ENCODE assay signal across 7 cellular contexts in the genomic region with DNA sequence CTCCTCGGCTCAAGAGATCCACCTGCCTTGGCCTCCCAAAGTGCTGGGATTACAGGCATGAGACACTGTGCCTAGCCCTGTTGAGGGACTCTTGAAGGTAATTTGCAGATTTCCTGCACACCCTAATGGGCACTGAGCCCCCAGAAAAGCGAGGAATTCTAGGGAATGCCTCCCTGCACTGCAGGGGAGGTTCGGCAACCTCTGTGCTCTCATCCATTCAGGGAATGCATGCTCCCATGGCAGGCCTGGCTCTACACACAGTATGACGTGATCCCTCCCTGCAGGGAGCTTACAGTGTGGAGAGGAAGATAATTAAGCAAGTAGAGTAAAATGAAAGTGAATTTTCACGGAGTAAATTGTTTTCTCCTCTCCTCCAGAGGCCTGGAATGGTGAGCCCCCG.
DNase-seq lines count a peak whose midpoint lies in the region; FAIRE-seq and TF ChIP-seq lines count a peak whose summit lies in the region.
"Not testable (repeated sequence)": the region's sequence is repeated elsewhere in the genome, so short reads cannot be mapped to it uniquely, and the experiment has no call there.

No MANE protein-coding gene starts in this region.

- H3K4me1 ChIP-seq in adipocyte (ENCODE audit: control insufficient read depth, insufficient read depth, low read length) (peaks cover 48% of the 10 kb centered on the region), muscle layer of colon (ENCODE audit: insufficient read depth, low read length) (peaks cover 43% of the 10 kb centered on the region), osteoblast (ENCODE audit: insufficient read depth, low read length) (peaks cover 37% of the 10 kb centered on the region), smooth muscle cell (ENCODE audit: low read depth) (peaks cover 22% of the 10 kb centered on the region)

- H4K20me1 ChIP-seq in osteoblast (ENCODE audit: insufficient read depth, low read length); smooth muscle cell (ENCODE audit: low read depth): not testable (repeated sequence)

- 90% methylated on average over 6 of the region's 6 CpGs for WGBS in smooth muscle cell (ENCODE audit: low lambda C conversion rate)

- peak overlapping the region; percentile 73 for H3K27ac Mint-ChIP-seq in HFFc6

- H3K27ac ChIP-seq in muscle layer of colon (ENCODE audit: low read depth, low read length) (peak overlapping the region; percentile 12), osteoblast (ENCODE audit: low read depth, low read length) (peak overlapping the region; percentile 39), smooth muscle cell (ENCODE audit: low read depth) (peak overlapping the region; percentile 89)

- not testable (repeated sequence) for TF ChIP-seq CTCF in HFFc6 (IDR thresholded peaks at IDR 0.05); osteoblast (IDR thresholded peaks at IDR 0.05; ENCODE audit: extremely low read depth, low read depth, low read length); smooth muscle cell (IDR thresholded peaks at IDR 0.05; ENCODE audit: borderline replicate concordance, insufficient read depth, poor library complexity, severe bottlenecking)
- TF ChIP-seq CTCF in choroid plexus epithelial cell (conservative IDR thresholded peaks at IDR 0.05; ENCODE audit: low read depth, low read length): peak; percentile 0

- H3K9ac ChIP-seq in adipocyte (ENCODE audit: low read length): peak overlapping the region; percentile 70
- H3K9ac ChIP-seq in muscle layer of colon (ENCODE audit: low read length); smooth muscle cell (ENCODE audit: low read depth): not testable (repeated sequence)

- H3K27me3 ChIP-seq in adipocyte (replicated peaks; ENCODE audit: control insufficient read depth, insufficient read depth, low read length); muscle layer of colon (ENCODE audit: control insufficient read depth in 1 of 2, insufficient read depth in 2 of 2, low read length in 2 of 2); osteoblast (ENCODE audit: insufficient read depth, low read length); smooth muscle cell (ENCODE audit: low read depth): not testable (repeated sequence)

- H3K4me2 ChIP-seq in osteoblast (ENCODE audit: insufficient read depth, low read length); smooth muscle cell: not testable (repeated sequence)

- not testable (repeated sequence) for DNase-seq in HFFc6; adipocyte (ENCODE audit: low read depth); choroid plexus epithelial cell (ENCODE audit: low read depth); osteoblast (ENCODE audit: insufficient read length, low spot score, missing footprints); smooth muscle cell (lab: John Stamatoyannopoulos, UW; ENCODE audit: unreplicated experiment); urothelium cell line (ENCODE audit: low spot score)

- H3K4me1 Mint-ChIP-seq in HFFc6 (ENCODE audit: low read depth): peaks cover 56% of the 10 kb centered on the region

- H3K79me2 ChIP-seq in osteoblast (ENCODE audit: insufficient read depth, low read length); smooth muscle cell (ENCODE audit: low read depth): not testable (repeated sequence)

- peaks cover 20% of the 10 kb centered on the region for H3K27me3 Mint-ChIP-seq in HFFc6 (ENCODE audit: insufficient read depth)

- peak overlapping the region; percentile 43; the same call in 1 of the 2 replicates for H3K4me3 Mint-ChIP-seq in HFFc6

- H3K9me3 ChIP-seq in adipocyte (ENCODE audit: control insufficient read depth, low read length); muscle layer of colon (ENCODE audit: low read length); osteoblast (ENCODE audit: low read depth, low read length); smooth muscle cell (replicated peaks; ENCODE audit: low read depth): not testable (repeated sequence)

- peak; percentile 56 for FAIRE-seq in urothelium cell line (lab: Jason Lieb, UNC)

- H3K36me3 Mint-ChIP-seq in HFFc6 (ENCODE audit: low read depth): peaks cover 53% of the 10 kb centered on the region

- H3K9me3 Mint-ChIP-seq in HFFc6: not testable (repeated sequence)

- H3K4me3 ChIP-seq in adipocyte (ENCODE audit: low read length); choroid plexus epithelial cell (ENCODE audit: low read depth, low read length); muscle layer of colon (ENCODE audit: low read depth in 1 of 2, low read length in 2 of 2); osteoblast (ENCODE audit: insufficient read depth, low read length); smooth muscle cell: not testable (repeated sequence)

- H3K36me3 ChIP-seq in adipocyte (ENCODE audit: control insufficient read depth, insufficient read depth, low read length, severe bottlenecking) (peaks cover 15% of the 10 kb centered on the region), osteoblast (ENCODE audit: insufficient read depth, low read length) (peaks cover 38% of the 10 kb centered on the region)
- H3K36me3 ChIP-seq in muscle layer of colon (ENCODE audit: insufficient read depth, low read length); smooth muscle cell (ENCODE audit: low read depth): not testable (repeated sequence)

- H2AFZ ChIP-seq in osteoblast (ENCODE audit: low read length); smooth muscle cell (ENCODE audit: low read depth): not testable (repeated sequence)

- not testable (repeated sequence) for H3F3A ChIP-seq in smooth muscle cell (ENCODE audit: low read depth)

Comparison
In these comparisons a context has a peak if more than half of its experiments do, and no peak if none do; other contexts are left out.
1. H3K27ac ChIP-seq: peak in every context shown above with its lines; median percentile 89 in smooth muscle cell; 39 in osteoblast; 12 in muscle layer of colon.